ENCODE assay signal across 10 cellular contexts in genomic region chr2:219430633-219431615, GRCh38. TPM values are rescaled to one million over a fixed set of nuclear protein-coding genes. Genes with fewer than 3 reads are reported as not detected.
DNase-seq lines count a peak whose midpoint lies in the region; ATAC-seq and TF ChIP-seq lines count a peak whose summit lies in the region.
"Had no signal": no experiment of that assay in that cellular context is flagged by ENCODE, and none has a peak within 500 bp of the region (broad histone marks: within the 10 kb centered on the region; RNA-seq: fewer than 3 reads in every experiment).

No MANE protein-coding gene starts in this region.

- in situ Hi-C loops in ACHN (cut with HindIII; ENCODE audit: low pct_ligation_motif_present, low pct_unique_long_range_greater_than_20kb, low sequenced_read_pairs): no loop called here

- H3K36me3 Mint-ChIP-seq in WTC11: no peaks in the 10 kb centered on the region

- no peaks in the 10 kb centered on the region for H3K9me3 Mint-ChIP-seq in WTC11
- H3K9me3 Mint-ChIP-seq: activated T-cell treated with anti-CD3 and anti-CD28 coated beads, Interleukin-2, amount 50 U/mL, for 72 hours had no signal

- H3K27me3 ChIP-seq in kidney epithelial cell (ENCODE audit: control insufficient read depth, insufficient read depth, low read length): peaks cover 24% of the 10 kb centered on the region

- DNase-seq in ACHN: peak; percentile 23
- peak; percentile 48 for DNase-seq in HK-2 (ENCODE audit: unreplicated experiment)
- DNase-seq in WTC11 (ENCODE audit: low spot score): no peak
- no peak for DNase-seq in kidney epithelial cell (ENCODE audit: low read depth)
- DNase-seq: activated T-cell treated with anti-CD3 and anti-CD28 coated beads, Interleukin-2, amount 50 U/mL, for 72 hours had no signal

- H3K27ac Mint-ChIP-seq in WTC11: peak overlapping the region; percentile 69; the same call in 1 of the 2 replicates
- H3K27ac Mint-ChIP-seq: activated T-cell treated with anti-CD3 and anti-CD28 coated beads, Interleukin-2, amount 50 U/mL, for 72 hours had no signal

- no peak overlapping the region for H3K4me3 Mint-ChIP-seq in WTC11
- H3K4me3 Mint-ChIP-seq: activated T-cell treated with anti-CD3 and anti-CD28 coated beads, Interleukin-2, amount 50 U/mL, for 72 hours had no signal

- POLR2A ChIA-PET in WTC11 (lab: Charles Lee): no interaction called here

- TF ChIP-seq CTCF in WTC11 (IDR thresholded peaks at IDR 0.05) (no peak), kidney epithelial cell (IDR thresholded peaks at IDR 0.05; ENCODE audit: insufficient read depth, low read length, poor library complexity, severe bottlenecking) (peak; percentile 50)

- peak; percentile 36 for ATAC-seq in WTC11
- no peak for ATAC-seq in HG02678 (IDR thresholded peaks at IDR 0.05; ENCODE audit: unreplicated experiment)
- ATAC-seq in HG03280 (IDR thresholded peaks at IDR 0.05; ENCODE audit: unreplicated experiment): no peak
- no peak for ATAC-seq in HG02981 (IDR thresholded peaks at IDR 0.05; ENCODE audit: unreplicated experiment)
- no peak for ATAC-seq in HG02759 (IDR thresholded peaks at IDR 0.05; ENCODE audit: unreplicated experiment)

- peaks cover 20% of the 10 kb centered on the region for H3K27me3 Mint-ChIP-seq in WTC11 (ENCODE audit: low read depth)

- H3K36me3 ChIP-seq in kidney epithelial cell (ENCODE audit: control insufficient read depth, insufficient read depth, low read length): no peaks in the 10 kb centered on the region

- H3K4me3 ChIP-seq in kidney epithelial cell (ENCODE audit: low read depth, low read length): no peak overlapping the region

- CTCF ChIA-PET in WTC11 (lab: Charles Lee): interaction anchor here (0.6 to 2.6 kb wide), 19 partner anchors 10 to 311 kb away, joined by 3 to 22 read pairs (median 4); partner anchors contain the start of genes DNPEP and GMPPA

- peaks cover 8% of the 10 kb centered on the region for H3K4me1 Mint-ChIP-seq in WTC11

TF ChIP-seq in WTC11, 78 proteins besides CTCF, POLR2A, EP300 and RAD21:
- no peak for TF ChIP-seq AR (CRISPR knock-in tag; IDR thresholded peaks at IDR 0.05)
- TF ChIP-seq GTF2I (CRISPR knock-in tag; conservative IDR thresholded peaks at IDR 0.05): 0 out of 2 replicates have a peak, but pooled peaks have one; percentile 12

RNA-seq across cellular contexts. Expression of gene SPEG, which starts 3.7 kb away (rescaled TPM):
- total RNA-seq in WTC11 (2021) (55.3 to 62.7 TPM (median 57.8 TPM) in 3 replicates), kidney epithelial cell (6.5 and 9.9 TPM in 2 replicates)

RNA-seq across cellular contexts. Expression of gene DES, which starts 12.7 kb away (rescaled TPM):
- total RNA-seq in WTC11 (2021): 1.6 to 3.5 TPM (median 2.8 TPM) in 3 replicates
- 0.55 and 0.79 TPM in 2 replicates for total RNA-seq in kidney epithelial cell
- total RNA-seq: pulmonary artery endothelial cell had no signal

RNA-seq across cellular contexts. Expression of gene DNPEP, which starts 43.2 kb away (rescaled TPM):
- total RNA-seq in WTC11 (2021) (65.8 to 70.2 TPM (median 67.6 TPM) in 3 replicates), kidney epithelial cell (50.2 and 62.7 TPM in 2 replicates)

Comparison
In these comparisons a context has a peak if more than half of its experiments do, and no peak if none do; other contexts are left out.
1. DNase-seq: peak in ACHN (single experiment) and HK-2 (single experiment); none in WTC11 (single experiment) and kidney epithelial cell (single experiment).